14 cellular contexts compared by ENCODE assay signal in genomic region chr13:97459215-97459772, GRCh38. TPM values are rescaled to one million over a fixed set of nuclear protein-coding genes. Genes with fewer than 3 reads are reported as not detected.
DNase-seq lines count a peak whose midpoint lies in the region; ATAC-seq, FAIRE-seq and TF ChIP-seq lines count a peak whose summit lies in the region.
"Had no signal": no experiment of that assay in that cellular context is flagged by ENCODE, and none has a peak within 500 bp of the region (broad histone marks: within the 10 kb centered on the region; RNA-seq: fewer than 3 reads in every experiment).

No MANE protein-coding gene starts in this region.

- no peak for FAIRE-seq in D721Med (lab: Jason Lieb, UNC)

- TF ChIP-seq POLR2A in prostate gland (IDR thresholded peaks at IDR 0.05): no peak

- H3K36me3 ChIP-seq in BLaER1 treated with 17β-estradiol and CSF1 and Interleukin-3, amounts not matched to agents 10 nM and 100 nM: peaks cover 15 to 55% (median 29%) of the 10 kb centered on the region in 11 experiments
- no peaks in the 10 kb centered on the region for H3K36me3 ChIP-seq in prostate gland

- TF ChIP-seq CTCF in D721Med (IDR thresholded peaks at IDR 0.05; ENCODE audit: insufficient read depth, missing control alignments) (no peak), prostate gland (IDR thresholded peaks at IDR 0.05) (no peak)

- no peak overlapping the region for H3K4me3 Mint-ChIP-seq in activated naive CD8-positive, alpha-beta T cell treated with anti-CD3 and anti-CD28 coated beads for 36 hours
- H3K4me3 Mint-ChIP-seq: CD4-positive, alpha-beta memory T cell had no signal

- peaks cover 46% of the 10 kb centered on the region for H3K4me1 Mint-ChIP-seq in activated naive CD8-positive, alpha-beta T cell treated with anti-CD3 and anti-CD28 coated beads for 36 hours

- H3K36me3 Mint-ChIP-seq in activated naive CD8-positive, alpha-beta T cell treated with anti-CD3 and anti-CD28 coated beads for 36 hours: peaks cover 25% of the 10 kb centered on the region

- peaks cover 0 to 88% (median 18%) of the 10 kb centered on the region in 11 experiments; a peak in 13 of 22 replicates for H4K20me1 ChIP-seq in BLaER1 treated with 17β-estradiol and CSF1 and Interleukin-3, amounts not matched to agents 10 nM and 100 nM

- WGBS in prostate gland: 86% methylated on average over 4 of the region's 4 CpGs

- ATAC-seq in GM18867 (IDR thresholded peaks at IDR 0.05; ENCODE audit: unreplicated experiment) (peak; percentile 40), HG02678 (IDR thresholded peaks at IDR 0.05; ENCODE audit: unreplicated experiment) (peak; percentile 20)

- intact Hi-C loops in prostate gland (cut with DNase I): no loop called here

- H3K9me3 ChIP-seq in BLaER1 treated with 17β-estradiol and CSF1 and Interleukin-3, amounts not matched to agents 10 nM and 100 nM (replicated peaks in 1 of 11): peaks cover 6 to 19% (median 17%) of the 10 kb centered on the region in 11 experiments
- no peaks in the 10 kb centered on the region for H3K9me3 ChIP-seq in prostate gland

- peak overlapping the region; percentile 33 to 80 (median 65) for H3K4me2 ChIP-seq in BLaER1 treated with 17β-estradiol and CSF1 and Interleukin-3, amounts not matched to agents 10 nM and 100 nM
- H3K4me2 ChIP-seq: PC-9 had no signal

- H3K27me3 ChIP-seq in BLaER1 treated with 17β-estradiol and CSF1 and Interleukin-3, amounts not matched to agents 10 nM and 100 nM: no peaks in the 10 kb centered on the region
- no peaks in the 10 kb centered on the region for H3K27me3 ChIP-seq in prostate gland (replicated peaks; ENCODE audit: insufficient read depth)
- H3K27me3 ChIP-seq: tibial artery had no signal

- peak overlapping the region in 2 of 11 experiments; percentile 49 to 56; a peak in 5 of 22 replicates for H3K27ac ChIP-seq in BLaER1 treated with 17β-estradiol and CSF1 and Interleukin-3, amounts not matched to agents 10 nM and 100 nM
- H3K27ac ChIP-seq in prostate gland: no peak overlapping the region
- H3K27ac ChIP-seq: epithelial cell of prostate, PC-9, tibial artery had no signal

- H3K9ac ChIP-seq in BLaER1 treated with 17β-estradiol and CSF1 and Interleukin-3, amounts not matched to agents 10 nM and 100 nM: peak overlapping the region in 1 of 11 experiments; percentile 54; a peak in 1 of 22 replicates

- peaks cover 12% of the 10 kb centered on the region for H3K9me3 Mint-ChIP-seq in activated naive CD8-positive, alpha-beta T cell treated with anti-CD3 and anti-CD28 coated beads for 36 hours

- no peak for DNase-seq in activated naive CD8-positive, alpha-beta T cell treated with anti-CD3 and anti-CD28 coated beads for 36 hours
- DNase-seq in NCI-H2196 treated with DMSO at 0.1 percent for 48 hours (lab: John Stamatoyannopoulos, UW; ENCODE audit: unreplicated experiment): no peak
- DNase-seq in D721Med (ENCODE audit: insufficient read length, low spot score): no peak
- no peak for DNase-seq in NOMO-1 treated with dmso at 0.1 percent for 144 hours (lab: John Stamatoyannopoulos, UW; ENCODE audit: unreplicated experiment)
- DNase-seq in prostate gland (ENCODE audit: low spot score): no peak
- DNase-seq: anterior cingulate cortex; CD4-positive, alpha-beta memory T cell; stimulated activated CD4-positive, alpha-beta T cell treated with anti-CD3 and anti-CD28 coated beads, Interleukin-4, amount 100 ng/mL, for 4 hours; tibial artery had no signal

- peak overlapping the region; percentile 19 for H3K27ac Mint-ChIP-seq in activated naive CD8-positive, alpha-beta T cell treated with anti-CD3 and anti-CD28 coated beads for 36 hours

- H3K4me3 ChIP-seq in BLaER1 treated with 17β-estradiol and CSF1 and Interleukin-3, amounts not matched to agents 10 nM and 100 nM: no peak overlapping the region
- H3K4me3 ChIP-seq in prostate gland: no peak overlapping the region
- H3K4me3 ChIP-seq: PC-9, tibial artery had no signal

- H3K27me3 Mint-ChIP-seq in activated naive CD8-positive, alpha-beta T cell treated with anti-CD3 and anti-CD28 coated beads for 36 hours: no peaks in the 10 kb centered on the region
- H3K27me3 Mint-ChIP-seq: CD4-positive, alpha-beta memory T cell had no signal

- H3K4me1 ChIP-seq in BLaER1 treated with 17β-estradiol and CSF1 and Interleukin-3, amounts not matched to agents 10 nM and 100 nM: peaks cover 21 to 49% (median 29%) of the 10 kb centered on the region in 10 experiments
- no peaks in the 10 kb centered on the region for H3K4me1 ChIP-seq in prostate gland (replicated peaks)

RNA-seq across cellular contexts. Expression of gene RAP2A, which starts 25.3 kb away (rescaled TPM):
- 10 to 100 TPM; 16.2 to 18.6 TPM for total RNA-seq in activated naive CD8-positive, alpha-beta T cell treated with anti-CD3 and anti-CD28 coated beads for 36 hours
- 10 to 100 TPM in 1 of 2 donors, 1 to 10 TPM in 1; 7.5 to 11.6 TPM for total RNA-seq in prostate gland
